ENCODE assay signal across 28 cellular contexts in genomic region chr15:90115783-90116182, GRCh38.
"Had no signal": no experiment of that assay in that cellular context is flagged by ENCODE, and none has a peak within 500 bp of the region (broad histone marks: within the 10 kb centered on the region; RNA-seq: fewer than 3 reads in every experiment).

No MANE protein-coding gene starts in this region.

- FAIRE-seq: colon, endometrium, endothelial cell of umbilical vein, frontal cortex had no signal

- H3K4me3 ChIP-seq: colonic mucosa, coronary artery, dorsolateral prefrontal cortex, esophagus muscularis mucosa, esophagus squamous epithelium, gastrocnemius medialis, gastroesophageal sphincter, heart left ventricle, heart right ventricle had no signal

- H3K4me1 ChIP-seq: colonic mucosa, esophagus squamous epithelium, foreskin keratinocyte, gastrocnemius medialis, gastroesophageal sphincter, heart left ventricle, heart right ventricle had no signal

- ATAC-seq: effector memory CD8-positive, alpha-beta T cell; esophagus mucosa; foreskin keratinocyte; gastrocnemius medialis; gastroesophageal sphincter; heart left ventricle; heart right ventricle had no signal

- H3K36me3 ChIP-seq: colonic mucosa, esophagus muscularis mucosa, esophagus squamous epithelium, gastrocnemius medialis, gastroesophageal sphincter, heart left ventricle, heart right ventricle had no signal

- H3K27me3 ChIP-seq: colonic mucosa, dorsolateral prefrontal cortex, esophagus muscularis mucosa, esophagus squamous epithelium, foreskin keratinocyte, gastrocnemius medialis, gastroesophageal sphincter, heart left ventricle, heart right ventricle had no signal

- H3K9me3 ChIP-seq: colonic mucosa, gastrocnemius medialis had no signal

- H3K27ac ChIP-seq: colonic mucosa, coronary artery, dorsolateral prefrontal cortex, epithelial cell of prostate, esophagus muscularis mucosa, esophagus squamous epithelium, foreskin keratinocyte, gastrocnemius medialis, gastroesophageal sphincter, heart left ventricle, heart right ventricle had no signal

- DNase-seq: colonic mucosa; cortex of kidney; dermis blood vessel endothelial cell; dorsolateral prefrontal cortex; effector CD4-positive, alpha-beta T cell; effector CD8-positive, alpha-beta T cell; effector memory CD4-positive, alpha-beta T cell; effector memory CD8-positive, alpha-beta T cell; endodermal cell; erythroblast; esophagus squamous epithelium; foreskin fibroblast; foreskin keratinocyte; foreskin melanocyte; gastrocnemius medialis; glutamatergic neuron; head of caudate nucleus; heart left ventricle; heart right ventricle had no signal
